In genomic region chr3:12287727-12288465, GRCh38 we compare ENCODE assay signal across 1 cellular context.
A peak's percentile ranks its signal among the peaks of the same experiment; 100 is the strongest.
TF ChIP-seq lines count a peak whose summit lies in the region.

No MANE protein-coding gene starts in this region.

TF ChIP-seq in GM23338, 12 proteins besides CTCF, POLR2A, EP300 and RAD21 (continued from another document):
- TF ChIP-seq, protein P1, sequence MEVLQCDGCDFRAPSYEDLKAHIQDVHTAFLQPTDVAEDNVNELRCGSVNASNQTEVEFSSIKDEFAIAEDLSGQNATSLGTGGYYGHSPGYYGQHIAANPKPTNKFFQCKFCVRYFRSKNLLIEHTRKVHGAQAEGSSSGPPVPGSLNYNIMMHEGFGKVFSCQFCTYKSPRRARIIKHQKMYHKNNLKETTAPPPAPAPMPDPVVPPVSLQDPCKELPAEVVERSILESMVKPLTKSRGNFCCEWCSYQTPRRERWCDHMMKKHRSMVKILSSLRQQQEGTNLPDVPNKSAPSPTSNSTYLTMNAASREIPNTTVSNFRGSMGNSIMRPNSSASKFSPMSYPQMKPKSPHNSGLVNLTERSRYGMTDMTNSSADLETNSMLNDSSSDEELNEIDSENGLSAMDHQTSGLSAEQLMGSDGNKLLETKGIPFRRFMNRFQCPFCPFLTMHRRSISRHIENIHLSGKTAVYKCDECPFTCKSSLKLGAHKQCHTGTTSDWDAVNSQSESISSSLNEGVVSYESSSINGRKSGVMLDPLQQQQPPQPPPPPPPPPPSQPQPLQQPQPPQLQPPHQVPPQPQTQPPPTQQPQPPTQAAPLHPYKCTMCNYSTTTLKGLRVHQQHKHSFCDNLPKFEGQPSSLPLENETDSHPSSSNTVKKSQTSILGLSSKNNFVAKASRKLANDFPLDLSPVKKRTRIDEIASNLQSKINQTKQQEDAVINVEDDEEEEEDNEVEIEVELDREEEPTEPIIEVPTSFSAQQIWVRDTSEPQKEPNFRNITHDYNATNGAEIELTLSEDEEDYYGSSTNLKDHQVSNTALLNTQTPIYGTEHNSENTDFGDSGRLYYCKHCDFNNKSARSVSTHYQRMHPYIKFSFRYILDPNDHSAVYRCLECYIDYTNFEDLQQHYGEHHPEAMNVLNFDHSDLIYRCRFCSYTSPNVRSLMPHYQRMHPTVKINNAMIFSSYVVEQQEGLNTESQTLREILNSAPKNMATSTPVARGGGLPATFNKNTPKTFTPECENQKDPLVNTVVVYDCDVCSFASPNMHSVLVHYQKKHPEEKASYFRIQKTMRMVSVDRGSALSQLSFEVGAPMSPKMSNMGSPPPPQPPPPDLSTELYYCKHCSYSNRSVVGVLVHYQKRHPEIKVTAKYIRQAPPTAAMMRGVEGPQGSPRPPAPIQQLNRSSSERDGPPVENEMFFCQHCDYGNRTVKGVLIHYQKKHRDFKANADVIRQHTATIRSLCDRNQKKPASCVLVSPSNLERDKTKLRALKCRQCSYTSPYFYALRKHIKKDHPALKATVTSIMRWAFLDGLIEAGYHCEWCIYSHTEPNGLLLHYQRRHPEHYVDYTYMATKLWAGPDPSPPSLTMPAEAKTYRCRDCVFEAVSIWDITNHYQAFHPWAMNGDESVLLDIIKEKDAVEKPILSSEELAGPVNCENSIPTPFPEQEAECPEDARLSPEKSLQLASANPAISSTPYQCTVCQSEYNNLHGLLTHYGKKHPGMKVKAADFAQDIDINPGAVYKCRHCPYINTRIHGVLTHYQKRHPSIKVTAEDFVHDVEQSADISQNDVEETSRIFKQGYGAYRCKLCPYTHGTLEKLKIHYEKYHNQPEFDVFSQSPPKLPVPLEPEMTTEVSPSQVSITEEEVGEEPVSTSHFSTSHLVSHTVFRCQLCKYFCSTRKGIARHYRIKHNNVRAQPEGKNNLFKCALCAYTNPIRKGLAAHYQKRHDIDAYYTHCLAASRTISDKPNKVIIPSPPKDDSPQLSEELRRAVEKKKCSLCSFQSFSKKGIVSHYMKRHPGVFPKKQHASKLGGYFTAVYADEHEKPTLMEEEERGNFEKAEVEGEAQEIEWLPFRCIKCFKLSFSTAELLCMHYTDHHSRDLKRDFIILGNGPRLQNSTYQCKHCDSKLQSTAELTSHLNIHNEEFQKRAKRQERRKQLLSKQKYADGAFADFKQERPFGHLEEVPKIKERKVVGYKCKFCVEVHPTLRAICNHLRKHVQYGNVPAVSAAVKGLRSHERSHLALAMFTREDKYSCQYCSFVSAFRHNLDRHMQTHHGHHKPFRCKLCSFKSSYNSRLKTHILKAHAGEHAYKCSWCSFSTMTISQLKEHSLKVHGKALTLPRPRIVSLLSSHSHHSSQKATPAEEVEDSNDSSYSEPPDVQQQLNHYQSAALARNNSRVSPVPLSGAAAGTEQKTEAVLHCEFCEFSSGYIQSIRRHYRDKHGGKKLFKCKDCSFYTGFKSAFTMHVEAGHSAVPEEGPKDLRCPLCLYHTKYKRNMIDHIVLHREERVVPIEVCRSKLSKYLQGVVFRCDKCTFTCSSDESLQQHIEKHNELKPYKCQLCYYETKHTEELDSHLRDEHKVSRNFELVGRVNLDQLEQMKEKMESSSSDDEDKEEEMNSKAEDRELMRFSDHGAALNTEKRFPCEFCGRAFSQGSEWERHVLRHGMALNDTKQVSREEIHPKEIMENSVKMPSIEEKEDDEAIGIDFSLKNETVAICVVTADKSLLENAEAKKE (CRISPR knock-in tag; IDR thresholded peaks at IDR 0.05): no peak
- no peak for TF ChIP-seq STAT1 (IDR thresholded peaks at IDR 0.05; ENCODE audit: unreplicated experiment)
- TF ChIP-seq, protein P2, sequence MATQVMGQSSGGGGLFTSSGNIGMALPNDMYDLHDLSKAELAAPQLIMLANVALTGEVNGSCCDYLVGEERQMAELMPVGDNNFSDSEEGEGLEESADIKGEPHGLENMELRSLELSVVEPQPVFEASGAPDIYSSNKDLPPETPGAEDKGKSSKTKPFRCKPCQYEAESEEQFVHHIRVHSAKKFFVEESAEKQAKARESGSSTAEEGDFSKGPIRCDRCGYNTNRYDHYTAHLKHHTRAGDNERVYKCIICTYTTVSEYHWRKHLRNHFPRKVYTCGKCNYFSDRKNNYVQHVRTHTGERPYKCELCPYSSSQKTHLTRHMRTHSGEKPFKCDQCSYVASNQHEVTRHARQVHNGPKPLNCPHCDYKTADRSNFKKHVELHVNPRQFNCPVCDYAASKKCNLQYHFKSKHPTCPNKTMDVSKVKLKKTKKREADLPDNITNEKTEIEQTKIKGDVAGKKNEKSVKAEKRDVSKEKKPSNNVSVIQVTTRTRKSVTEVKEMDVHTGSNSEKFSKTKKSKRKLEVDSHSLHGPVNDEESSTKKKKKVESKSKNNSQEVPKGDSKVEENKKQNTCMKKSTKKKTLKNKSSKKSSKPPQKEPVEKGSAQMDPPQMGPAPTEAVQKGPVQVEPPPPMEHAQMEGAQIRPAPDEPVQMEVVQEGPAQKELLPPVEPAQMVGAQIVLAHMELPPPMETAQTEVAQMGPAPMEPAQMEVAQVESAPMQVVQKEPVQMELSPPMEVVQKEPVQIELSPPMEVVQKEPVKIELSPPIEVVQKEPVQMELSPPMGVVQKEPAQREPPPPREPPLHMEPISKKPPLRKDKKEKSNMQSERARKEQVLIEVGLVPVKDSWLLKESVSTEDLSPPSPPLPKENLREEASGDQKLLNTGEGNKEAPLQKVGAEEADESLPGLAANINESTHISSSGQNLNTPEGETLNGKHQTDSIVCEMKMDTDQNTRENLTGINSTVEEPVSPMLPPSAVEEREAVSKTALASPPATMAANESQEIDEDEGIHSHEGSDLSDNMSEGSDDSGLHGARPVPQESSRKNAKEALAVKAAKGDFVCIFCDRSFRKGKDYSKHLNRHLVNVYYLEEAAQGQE (IDR thresholded peaks at IDR 0.05; ENCODE audit: unreplicated experiment): no peak
- no peak for TF ChIP-seq CREB1 (CRISPR knock-in tag; IDR thresholded peaks at IDR 0.05; ENCODE audit: low read depth)
- TF ChIP-seq EZH2phosphoT487 (IDR thresholded peaks at IDR 0.05; ENCODE audit: unreplicated experiment): peak; percentile 11
- no peak for TF ChIP-seq ZNF114 (CRISPR knock-in tag; IDR thresholded peaks at IDR 0.05)
- TF ChIP-seq EZH2 (IDR thresholded peaks at IDR 0.05; ENCODE audit: low read depth, unreplicated experiment): peak; percentile 63
